8 cellular contexts compared by ENCODE assay signal in the genomic region with DNA sequence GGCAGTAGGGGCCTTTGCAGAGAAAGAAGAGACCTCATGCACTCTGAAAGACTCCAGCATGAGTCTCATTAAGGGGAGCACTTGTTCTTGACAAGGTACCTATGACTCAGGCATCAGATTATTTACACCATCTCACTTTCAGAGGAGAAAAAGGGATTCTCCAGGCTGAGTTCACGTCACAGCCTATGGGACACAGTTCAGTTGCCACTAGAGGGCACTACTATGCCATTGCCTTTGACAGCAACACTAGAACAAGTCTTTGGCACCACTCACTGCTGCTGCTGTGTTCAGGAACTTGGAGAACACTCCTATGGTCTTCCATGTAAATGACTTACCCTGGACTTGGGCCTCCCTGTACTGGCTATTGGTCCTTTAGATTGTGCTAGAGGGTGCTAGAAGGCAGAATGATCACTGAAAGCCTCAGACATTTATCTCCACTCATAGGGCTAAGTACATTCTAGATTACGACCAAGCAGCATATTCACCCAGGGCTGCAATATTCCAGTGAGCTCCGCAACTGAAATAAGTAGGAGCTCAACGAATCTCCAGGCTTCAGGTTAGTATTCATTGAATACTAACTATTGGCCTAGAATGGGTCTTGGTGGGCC.
DNase-seq lines count a peak whose midpoint lies in the region; ATAC-seq and TF ChIP-seq lines count a peak whose summit lies in the region.

No MANE protein-coding gene starts in this region.

- TF ChIP-seq POLR2A in erythroblast (IDR thresholded peaks at IDR 0.05; ENCODE audit: low read length) = no peak

- H3K27ac ChIP-seq in KMS-11 (no peak overlapping the region), RWPE1 (no peak overlapping the region)

- DNase-seq in AG09309 (ENCODE audit: low read depth) (no peak), RWPE1 (ENCODE audit: low spot score) (peak; percentile 24), erythroblast (lab: John Stamatoyannopoulos, UW) (peak; percentile 15 to 46), nucleus accumbens (lab: John Stamatoyannopoulos, UW) (peak in 45 of 56 donors; percentile 1 to 77 (median 26)), hepatic stellate cell (ENCODE audit: low spot score) (no peak)

- no peaks in the 10 kb centered on the region for H4K20me1 ChIP-seq in KMS-11 (ENCODE audit: insufficient read depth)

- CTCF ChIA-PET in RWPE1 (lab: Yijun Ruan, JAX) = interaction anchor here (0.8 to 1.4 kb wide), 2 partner anchors 13 to 46 kb away, joined by 3 read pairs; no protein-coding TSS in a partner anchor

- no peak overlapping the region for H3K9ac ChIP-seq in KMS-11

- H3K36me3 ChIP-seq in KMS-11 (ENCODE audit: insufficient read depth) = no peaks in the 10 kb centered on the region

- no peak overlapping the region for H3K4me2 ChIP-seq in KMS-11

- TF ChIP-seq CTCF in AG09309 (IDR thresholded peaks at IDR 0.05; ENCODE audit: control insufficient read depth, insufficient read depth, low read depth, low read length, missing control alignments) (peak; percentile 11), GM12873 (IDR thresholded peaks at IDR 0.05; ENCODE audit: insufficient read depth, low read depth, low read length, missing control alignments) (peak; percentile 86), KMS-11 (conservative IDR thresholded peaks at IDR 0.05; ENCODE audit: low read depth, low read length) (peak; percentile 83), RWPE1 (conservative IDR thresholded peaks at IDR 0.05; ENCODE audit: low read depth) (peak; percentile 72)

- ATAC-seq in GM21515 (IDR thresholded peaks at IDR 0.05; ENCODE audit: unreplicated experiment) = no peak

- no peak overlapping the region for H2AFZ ChIP-seq in KMS-11 (ENCODE audit: low read depth)

- POLR2A ChIA-PET in RWPE1 (lab: Yijun Ruan, JAX; ENCODE audit: low non-redundant PET) = interaction anchor here (0.7 kb wide), 1 partner anchor 203 kb away, joined by 4 read pairs; no protein-coding TSS in a partner anchor

- H3K27me3 ChIP-seq in KMS-11 (ENCODE audit: insufficient read depth, low read depth) = no peaks in the 10 kb centered on the region

- H3K4me1 ChIP-seq in KMS-11 (ENCODE audit: low read depth, poor library complexity, severe bottlenecking) = no peaks in the 10 kb centered on the region

- H3K4me3 ChIP-seq in AG09309 (ENCODE audit: control insufficient read depth, low read depth, low read length) = no peak overlapping the region
- no peak overlapping the region for H3K4me3 ChIP-seq in KMS-11 (IDR thresholded peaks at IDR 0.05; ENCODE audit: insufficient read depth, low read depth, low read length)

- no peaks in the 10 kb centered on the region for H3K79me2 ChIP-seq in KMS-11 (ENCODE audit: insufficient read depth, low read depth)

Comparison
In these comparisons a context has a peak if more than half of its experiments do, and no peak if none do; other contexts are left out.
1. DNase-seq: peak in RWPE1 (single experiment), erythroblast (2 of 2) and nucleus accumbens (45 of 56); none in AG09309 (single experiment) and hepatic stellate cell (single experiment).
2. CTCF ChIP-seq: peak in every context shown above with its lines; median percentile 86 in GM12873; 83 in KMS-11; 72 in RWPE1; 11 in AG09309.